In the genomic region with DNA sequence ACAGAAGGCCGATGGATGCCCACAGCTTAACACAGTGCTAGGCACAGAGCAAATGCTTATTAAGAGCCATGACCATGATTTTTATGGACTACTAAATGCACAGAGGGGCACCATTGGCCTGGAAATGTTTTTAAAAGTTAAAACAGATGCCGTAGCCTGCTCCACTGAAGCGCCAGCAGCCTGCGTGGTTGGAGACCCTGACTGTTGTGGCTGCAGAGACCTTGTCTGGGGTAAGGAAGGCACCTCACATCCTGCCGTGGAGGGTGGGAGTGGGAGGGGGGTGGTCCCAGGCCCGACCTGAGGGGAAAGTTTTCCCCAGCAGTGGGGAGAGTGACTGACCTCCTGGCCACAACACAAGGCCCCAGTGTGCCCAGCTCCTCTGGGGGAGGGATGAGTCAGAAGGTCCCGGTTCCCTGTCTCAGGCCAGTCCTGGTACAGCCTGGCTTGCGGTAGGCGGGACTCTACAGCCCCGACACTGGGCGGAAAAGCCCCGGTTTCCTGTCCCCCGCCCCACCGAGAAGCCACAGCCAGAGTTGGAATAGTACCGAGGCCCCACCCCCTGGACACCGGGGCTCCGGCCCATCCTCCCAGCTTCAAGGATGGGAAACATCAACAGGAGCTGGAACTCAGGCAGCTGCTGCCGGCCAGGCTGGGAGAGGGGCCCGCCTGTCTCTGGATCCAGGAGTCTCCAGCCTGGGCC, we compare ENCODE assay signal across 8 cellular contexts. TPM values are rescaled to one million over a fixed set of nuclear protein-coding genes. Genes with fewer than 3 reads are reported as not detected.
A peak's percentile ranks its signal among the peaks of the same experiment; 100 is the strongest.
DNase-seq lines count a peak whose midpoint lies in the region; ATAC-seq, FAIRE-seq and TF ChIP-seq lines count a peak whose summit lies in the region.
"Had no signal": no experiment of that assay in that cellular context is flagged by ENCODE, and none has a peak within 500 bp of the region (broad histone marks: within the 10 kb centered on the region; RNA-seq: fewer than 3 reads in every experiment).

No MANE protein-coding gene starts in this region.

- H3K4me3 ChIP-seq in cardiac fibroblast (replicated peaks in 1 of 2; ENCODE audit: low read depth in 2 of 2, low read length in 2 of 2) (no peak overlapping the region), left lung (no peak overlapping the region), thoracic aorta (peak overlapping the region; percentile 14)
- no peak overlapping the region for H3K4me3 ChIP-seq in CD4-positive, alpha-beta memory T cell (ENCODE audit: low read length in 2 of 2)

- no peaks in the 10 kb centered on the region for H3K36me3 Mint-ChIP-seq in CD4-positive, alpha-beta memory T cell
- H3K36me3 Mint-ChIP-seq: IgD-negative memory B cell had no signal

- no peak for FAIRE-seq in HTR-8/SVneo (lab: Jason Lieb, UNC)

- H3K27ac Mint-ChIP-seq in CD4-positive, alpha-beta memory T cell, result no peak overlapping the region
- H3K27ac Mint-ChIP-seq: IgD-negative memory B cell had no signal

- H3K9me3 ChIP-seq in left lung (no peaks in the 10 kb centered on the region), thoracic aorta (no peaks in the 10 kb centered on the region)
- no peaks in the 10 kb centered on the region for H3K9me3 ChIP-seq in CD4-positive, alpha-beta memory T cell (ENCODE audit: control insufficient read depth in 1 of 2, low read length in 2 of 2)

- peaks cover 31 to 40% of the 10 kb centered on the region in 2 donors for H3K27me3 Mint-ChIP-seq in CD4-positive, alpha-beta memory T cell

- no peaks in the 10 kb centered on the region for H3K9me3 Mint-ChIP-seq in CD4-positive, alpha-beta memory T cell
- H3K9me3 Mint-ChIP-seq: IgD-negative memory B cell had no signal

- H3K4me1 Mint-ChIP-seq in CD4-positive, alpha-beta memory T cell, result peaks cover 2 to 14% (median 4%) of the 10 kb centered on the region in 4 donors

- H3K4me1 ChIP-seq in left lung, result peaks cover 10 to 24% of the 10 kb centered on the region in 2 donors
- H3K4me1 ChIP-seq in thoracic aorta (ENCODE audit: control insufficient read depth in 1 of 2, low read depth in 2 of 2), result peaks cover 17 to 68% of the 10 kb centered on the region in 2 donors
- H3K4me1 ChIP-seq in CD4-positive, alpha-beta memory T cell (ENCODE audit: insufficient read depth, low read length), result peaks cover 6% of the 10 kb centered on the region

- peak overlapping the region; percentile 60 to 70 for H3K27ac ChIP-seq in left lung
- peak overlapping the region; percentile 58 to 62 for H3K27ac ChIP-seq in thoracic aorta
- H3K27ac ChIP-seq in CD4-positive, alpha-beta memory T cell (ENCODE audit: low read depth, low read length), result no peak overlapping the region

- H3K27me3 ChIP-seq in left lung (peaks cover 6 to 74% of the 10 kb centered on the region in 2 donors), thoracic aorta (replicated peaks; ENCODE audit: insufficient read depth) (no peaks in the 10 kb centered on the region)
- peaks cover 19% of the 10 kb centered on the region for H3K27me3 ChIP-seq in CD4-positive, alpha-beta memory T cell (ENCODE audit: insufficient read depth, low read length)

- TF ChIP-seq CTCF in cardiac fibroblast (IDR thresholded peaks at IDR 0.05; ENCODE audit: low read depth, low read length), result no peak
- no peak for TF ChIP-seq CTCF in left lung (IDR thresholded peaks at IDR 0.05)
- no peak for TF ChIP-seq CTCF in thoracic aorta (IDR thresholded peaks at IDR 0.05)

- DNase-seq in HTR-8/SVneo (ENCODE audit: insufficient read length, low spot score) (peak; percentile 58), cardiac fibroblast (ENCODE audit: low read depth in 2 of 2) (peak; percentile 65 to 80), left lung (peak in 1 of 2 donors; percentile 67), thoracic aorta (ENCODE audit: low spot score) (peak; percentile 33)
- no peak for DNase-seq in CD4-positive, alpha-beta memory T cell

- intact Hi-C loops in left lung (cut with DNase I), result no loop called here
- intact Hi-C loops in CD4-positive, alpha-beta memory T cell (cut with micrococcal nuclease), result no loop called here

- POLR2A ChIA-PET in CD4-positive, alpha-beta memory T cell (lab: Charles Lee; ENCODE audit: partially characterized antibody), result no interaction called here

- CTCF ChIA-PET in CD4-positive, alpha-beta memory T cell (lab: Charles Lee; ENCODE audit: partially characterized antibody), result interaction anchor here (0.6 to 5.3 kb wide), 2 partner anchors 286 to 910 kb away, joined by 4 to 95 read pairs; no protein-coding TSS in a partner anchor

- H3K4me3 Mint-ChIP-seq in CD4-positive, alpha-beta memory T cell, result no peak overlapping the region
- H3K4me3 Mint-ChIP-seq: IgD-negative memory B cell had no signal

- H3K36me3 ChIP-seq in left lung (no peaks in the 10 kb centered on the region), thoracic aorta (no peaks in the 10 kb centered on the region)
- H3K36me3 ChIP-seq in CD4-positive, alpha-beta memory T cell (ENCODE audit: insufficient read depth, low read length), result no peaks in the 10 kb centered on the region

- ATAC-seq in left lung (peak; percentile 72), thoracic aorta (ENCODE audit: insufficient number of reproducible peaks, low FRiP score, low read depth) (peak; percentile 29), GM21360 (IDR thresholded peaks at IDR 0.05; ENCODE audit: unreplicated experiment) (no peak), GM21447 (IDR thresholded peaks at IDR 0.05; ENCODE audit: unreplicated experiment) (no peak)

RNA-seq across cellular contexts. Expression of a gene that starts 7.0 kb away (rescaled TPM):
- 1 to 10 TPM; 3.1 to 5.5 TPM for total RNA-seq in left lung
- 10 to 100 TPM; 48.7 to 50.2 TPM for total RNA-seq in thoracic aorta
- total RNA-seq in CD4-positive, alpha-beta memory T cell, result not detected
- not detected for polyA plus RNA-seq in CD4-positive, alpha-beta memory T cell
- polyA plus RNA-seq: IgD-negative memory B cell had no signal

Comparison
In these comparisons a context has a peak if more than half of its experiments do, and no peak if none do; other contexts are left out.
1. DNase-seq: peak in HTR-8/SVneo (single experiment), cardiac fibroblast (2 of 2) and thoracic aorta (single experiment); none in CD4-positive, alpha-beta memory T cell (0 of 5).
2. ATAC-seq: peak in left lung (single experiment) and thoracic aorta (single experiment); none in GM21360 (single experiment) and GM21447 (single experiment).
3. RNA of a gene that starts 7.0 kb away (total RNA-seq): 48.7 to 50.2 TPM in thoracic aorta; 3.1 to 5.5 TPM in left lung and not detected in CD4-positive, alpha-beta memory T cell; every median in the first group is over 4 times any median in the second.